8 cellular contexts compared by ENCODE assay signal in the genomic region with DNA sequence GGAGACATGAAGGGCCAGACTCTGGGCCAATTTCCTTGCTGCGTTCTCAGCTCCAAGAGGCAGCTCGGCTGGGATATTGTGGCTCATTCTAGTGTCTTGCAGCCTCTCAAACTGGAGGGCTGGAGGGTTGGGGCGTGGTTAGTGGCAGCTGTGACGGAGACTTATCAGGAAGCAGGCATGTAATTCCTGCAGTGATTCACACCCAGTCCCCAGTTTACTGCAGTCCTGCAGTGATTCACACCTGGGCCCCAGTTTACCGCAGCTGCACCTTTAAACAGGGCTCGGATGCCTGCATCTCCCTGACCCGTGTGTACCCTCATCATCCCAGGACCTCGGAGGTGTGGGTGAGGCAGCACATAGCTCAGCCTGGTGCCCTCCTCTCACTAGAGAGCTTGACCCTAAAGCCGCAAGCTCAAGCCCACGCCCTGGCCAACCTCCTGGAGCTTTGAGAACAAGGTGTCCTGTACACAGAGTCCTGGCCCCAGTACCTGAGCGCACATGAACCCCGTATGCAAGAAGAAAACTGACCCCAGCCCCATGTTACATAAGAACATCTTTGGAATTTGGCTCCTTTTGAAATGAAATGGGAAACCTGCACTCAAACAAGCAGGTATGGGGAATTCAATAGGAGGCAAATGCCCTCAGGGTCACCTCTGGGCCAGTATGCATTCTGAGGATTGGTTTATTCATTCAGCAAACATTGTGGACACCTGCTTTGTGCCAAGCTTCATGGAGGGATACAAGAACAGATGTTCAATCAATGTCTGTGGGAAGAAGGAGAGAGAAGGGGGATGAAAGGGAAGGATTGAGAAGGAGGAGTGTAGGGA. TPM values are rescaled to one million over a fixed set of nuclear protein-coding genes. Genes with fewer than 3 reads are reported as not detected.
DNase-seq lines count a peak whose midpoint lies in the region; ATAC-seq and TF ChIP-seq lines count a peak whose summit lies in the region.

No MANE protein-coding gene starts in this region.

- H3K27me3 ChIP-seq in Peyer's patch = no peaks in the 10 kb centered on the region

- H3K36me3 ChIP-seq in Peyer's patch = no peaks in the 10 kb centered on the region

- peak overlapping the region; percentile 100 for H3K27ac Mint-ChIP-seq in central memory CD8-positive, alpha-beta T cell (ENCODE audit: low read depth)

- DNase-seq in Peyer's patch (peak in 2 of 3 donors; percentile 73 to 86), posterior vena cava (ENCODE audit: low spot score) (peak; percentile 61), DMS153 treated with DMSO at 0.1 percent for 48 hours (lab: John Stamatoyannopoulos, UW; ENCODE audit: unreplicated experiment) (no peak), NCI-H510A (lab: John Stamatoyannopoulos, UW) (no peak), SIG-M5 treated with dmso at 0.1 percent for 504 hours (lab: John Stamatoyannopoulos, UW; ENCODE audit: unreplicated experiment) (no peak)
- DNase-seq in central memory CD8-positive, alpha-beta T cell (ENCODE audit: low spot score in 2 of 2) = no peak

- peaks cover 3 to 47% (median 35%) of the 10 kb centered on the region in 4 donors for H3K4me1 ChIP-seq in Peyer's patch

- peak overlapping the region; percentile 82 for H3K4me3 Mint-ChIP-seq in central memory CD8-positive, alpha-beta T cell

- no peaks in the 10 kb centered on the region for H3K9me3 ChIP-seq in Peyer's patch

- H3K36me3 Mint-ChIP-seq in central memory CD8-positive, alpha-beta T cell (ENCODE audit: insufficient read depth) = peaks cover 54% of the 10 kb centered on the region

- TF ChIP-seq CTCF in Peyer's patch (IDR thresholded peaks at IDR 0.05) = no peak

- H3K4me3 ChIP-seq in Peyer's patch = peak overlapping the region in 1 of 4 donors; percentile 19

- intact Hi-C loops in posterior vena cava (cut with DNase I) = no loop called here

- TF ChIP-seq POLR2A in GM15510 (IDR thresholded peaks at IDR 0.05; ENCODE audit: borderline replicate concordance, extremely low read depth, insufficient read length) = peak; percentile 31
- TF ChIP-seq POLR2A in Peyer's patch (IDR thresholded peaks at IDR 0.05) = no peak

- H3K9me3 Mint-ChIP-seq in central memory CD8-positive, alpha-beta T cell = no peaks in the 10 kb centered on the region

- peaks cover 85% of the 10 kb centered on the region for H3K4me1 Mint-ChIP-seq in central memory CD8-positive, alpha-beta T cell

- H3K27me3 Mint-ChIP-seq in central memory CD8-positive, alpha-beta T cell = no peaks in the 10 kb centered on the region

- H3K27ac ChIP-seq in Peyer's patch = peak overlapping the region; percentile 64 to 88 (median 82)

- no peak for ATAC-seq in central memory CD8-positive, alpha-beta T cell (replicated peaks; ENCODE audit: extremely low read depth, poor library complexity, severe bottlenecking)
- ATAC-seq in HG03139 (IDR thresholded peaks at IDR 0.05; ENCODE audit: unreplicated experiment) = no peak

RNA-seq across cellular contexts. Expression of a gene that starts 55.3 kb away (rescaled TPM):
- 10 to 100 TPM in 1 of 4 donors, 1 to 10 TPM in 3; 6.3 to 13.5 (median 7.8) TPM for total RNA-seq in Peyer's patch
- 10 to 100 TPM; 72.1 to 94.3 TPM for total RNA-seq in posterior vena cava

Comparison
In these comparisons a context has a peak if more than half of its experiments do, and no peak if none do; other contexts are left out.
1. DNase-seq: peak in Peyer's patch (2 of 3) and posterior vena cava (single experiment); none in central memory CD8-positive, alpha-beta T cell (0 of 2), DMS153 treated with DMSO at 0.1 percent for 48 hours (single experiment), NCI-H510A (single experiment) and SIG-M5 treated with dmso at 0.1 percent for 504 hours (single experiment).
2. RNA of a gene that starts 55.3 kb away (total RNA-seq): 72.1 to 94.3 TPM in posterior vena cava; 6.3 to 13.5 TPM in Peyer's patch; every median in the first group is over 4 times any median in the second.